Comparison of ENCODE assay signal across 11 cellular contexts in the genomic region with DNA sequence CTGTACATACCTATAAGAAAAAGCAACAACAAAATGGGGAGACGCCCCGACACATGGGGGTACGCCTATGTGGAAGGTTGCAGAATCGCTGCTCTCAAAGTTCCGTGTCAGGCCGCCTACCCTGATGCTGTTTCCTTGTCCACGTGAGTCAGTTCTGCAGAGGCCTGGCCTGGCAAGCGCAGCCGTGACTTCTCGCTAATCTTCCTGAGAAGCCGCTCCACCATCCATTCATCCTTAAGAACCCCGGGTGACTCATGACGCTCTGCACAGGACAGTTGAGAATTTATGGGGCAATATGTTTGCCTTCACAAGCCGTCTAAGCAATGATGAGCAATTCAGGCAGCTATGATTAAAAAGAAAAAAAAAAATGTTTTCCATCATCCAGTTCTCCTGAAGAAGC.
DNase-seq lines count a peak whose midpoint lies in the region; ATAC-seq and TF ChIP-seq lines count a peak whose summit lies in the region.
"Had no signal": no experiment of that assay in that cellular context is flagged by ENCODE, and none has a peak within 500 bp of the region (broad histone marks: within the 10 kb centered on the region; RNA-seq: fewer than 3 reads in every experiment).

No MANE protein-coding gene starts in this region.

- ATAC-seq in omental fat pad (ENCODE audit: low FRiP score) (peak; percentile 94), GM21515 (IDR thresholded peaks at IDR 0.05; ENCODE audit: unreplicated experiment) (no peak)

- peak overlapping the region; percentile 73 for H3K27ac Mint-ChIP-seq in chondrocyte (ENCODE audit: unreplicated experiment)

- DNase-seq in Caki2 (ENCODE audit: low read depth) (peak; percentile 94), chondrocyte (ENCODE audit: low spot score) (no peak), omental fat pad (ENCODE audit: low spot score) (no peak), midbrain (lab: John Stamatoyannopoulos, UW) (no peak), superior temporal gyrus (ENCODE audit: extremely low spot score) (no peak)
- no peak for DNase-seq in stimulated activated naive CD4-positive, alpha-beta T cell treated with Interleukin-2 at 50 U/mL for 16 hours (lab: John Stamatoyannopoulos, UW)
- DNase-seq: DND-41, NCI-H1930 had no signal

- peak; percentile 31; the same call in 1 of the 2 replicates for TF ChIP-seq EP300 in Ishikawa (IDR thresholded peaks at IDR 0.05; ENCODE audit: borderline replicate concordance)

- H3K27me3 Mint-ChIP-seq in chondrocyte (ENCODE audit: low read depth) = no peaks in the 10 kb centered on the region

- TF ChIP-seq RAD21 in Ishikawa (IDR thresholded peaks at IDR 0.05; ENCODE audit: low read depth) = no peak

- H3K4me1 Mint-ChIP-seq in chondrocyte (ENCODE audit: low read depth) = peaks cover 33% of the 10 kb centered on the region
- H3K4me1 Mint-ChIP-seq: neural crest cell had no signal

- H3K36me3 Mint-ChIP-seq in chondrocyte (ENCODE audit: low read depth) = no peaks in the 10 kb centered on the region

- no peak overlapping the region for H3K4me3 Mint-ChIP-seq in chondrocyte (ENCODE audit: unreplicated experiment)
- H3K4me3 Mint-ChIP-seq: neural crest cell had no signal

- TF ChIP-seq CTCF in chondrocyte (IDR thresholded peaks at IDR 0.05) = no peak
- TF ChIP-seq CTCF in omental fat pad (IDR thresholded peaks at IDR 0.05) = no peak

- in situ Hi-C loops in Caki2 (cut with HindIII; ENCODE audit: low pct_unique_long_range_greater_than_20kb, low sequenced_read_pairs) = no loop called here

- peaks cover 3% of the 10 kb centered on the region for H3K9me3 Mint-ChIP-seq in chondrocyte (ENCODE audit: low read depth)

TF ChIP-seq in Ishikawa, 13 proteins besides CTCF, POLR2A, EP300 and RAD21:
- TF ChIP-seq EGR1 (IDR thresholded peaks at IDR 0.05) = no peak
- no peak for TF ChIP-seq CREB1 (IDR thresholded peaks at IDR 0.05; ENCODE audit: low read depth)
- peak; percentile 45; the same call in 1 of the 2 replicates for TF ChIP-seq NFIC (IDR thresholded peaks at IDR 0.05)
- TF ChIP-seq, protein P1, sequence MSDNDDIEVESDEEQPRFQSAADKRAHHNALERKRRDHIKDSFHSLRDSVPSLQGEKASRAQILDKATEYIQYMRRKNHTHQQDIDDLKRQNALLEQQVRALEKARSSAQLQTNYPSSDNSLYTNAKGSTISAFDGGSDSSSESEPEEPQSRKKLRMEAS (IDR thresholded peaks at IDR 0.05) = 0 out of 2 replicates have a peak, but pooled peaks have one; percentile 20
- TF ChIP-seq FOXM1 (IDR thresholded peaks at IDR 0.05; ENCODE audit: borderline replicate concordance, low read depth) = no peak
- TF ChIP-seq, protein P2, sequence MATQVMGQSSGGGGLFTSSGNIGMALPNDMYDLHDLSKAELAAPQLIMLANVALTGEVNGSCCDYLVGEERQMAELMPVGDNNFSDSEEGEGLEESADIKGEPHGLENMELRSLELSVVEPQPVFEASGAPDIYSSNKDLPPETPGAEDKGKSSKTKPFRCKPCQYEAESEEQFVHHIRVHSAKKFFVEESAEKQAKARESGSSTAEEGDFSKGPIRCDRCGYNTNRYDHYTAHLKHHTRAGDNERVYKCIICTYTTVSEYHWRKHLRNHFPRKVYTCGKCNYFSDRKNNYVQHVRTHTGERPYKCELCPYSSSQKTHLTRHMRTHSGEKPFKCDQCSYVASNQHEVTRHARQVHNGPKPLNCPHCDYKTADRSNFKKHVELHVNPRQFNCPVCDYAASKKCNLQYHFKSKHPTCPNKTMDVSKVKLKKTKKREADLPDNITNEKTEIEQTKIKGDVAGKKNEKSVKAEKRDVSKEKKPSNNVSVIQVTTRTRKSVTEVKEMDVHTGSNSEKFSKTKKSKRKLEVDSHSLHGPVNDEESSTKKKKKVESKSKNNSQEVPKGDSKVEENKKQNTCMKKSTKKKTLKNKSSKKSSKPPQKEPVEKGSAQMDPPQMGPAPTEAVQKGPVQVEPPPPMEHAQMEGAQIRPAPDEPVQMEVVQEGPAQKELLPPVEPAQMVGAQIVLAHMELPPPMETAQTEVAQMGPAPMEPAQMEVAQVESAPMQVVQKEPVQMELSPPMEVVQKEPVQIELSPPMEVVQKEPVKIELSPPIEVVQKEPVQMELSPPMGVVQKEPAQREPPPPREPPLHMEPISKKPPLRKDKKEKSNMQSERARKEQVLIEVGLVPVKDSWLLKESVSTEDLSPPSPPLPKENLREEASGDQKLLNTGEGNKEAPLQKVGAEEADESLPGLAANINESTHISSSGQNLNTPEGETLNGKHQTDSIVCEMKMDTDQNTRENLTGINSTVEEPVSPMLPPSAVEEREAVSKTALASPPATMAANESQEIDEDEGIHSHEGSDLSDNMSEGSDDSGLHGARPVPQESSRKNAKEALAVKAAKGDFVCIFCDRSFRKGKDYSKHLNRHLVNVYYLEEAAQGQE (IDR thresholded peaks at IDR 0.05; ENCODE audit: low read depth) = no peak
- no peak for TF ChIP-seq TEAD4 (IDR thresholded peaks at IDR 0.05)
- TF ChIP-seq, protein P3, sequence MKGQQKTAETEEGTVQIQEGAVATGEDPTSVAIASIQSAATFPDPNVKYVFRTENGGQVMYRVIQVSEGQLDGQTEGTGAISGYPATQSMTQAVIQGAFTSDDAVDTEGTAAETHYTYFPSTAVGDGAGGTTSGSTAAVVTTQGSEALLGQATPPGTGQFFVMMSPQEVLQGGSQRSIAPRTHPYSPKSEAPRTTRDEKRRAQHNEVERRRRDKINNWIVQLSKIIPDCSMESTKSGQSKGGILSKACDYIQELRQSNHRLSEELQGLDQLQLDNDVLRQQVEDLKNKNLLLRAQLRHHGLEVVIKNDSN (IDR thresholded peaks at IDR 0.05) = no peak
- TF ChIP-seq YY1 (IDR thresholded peaks at IDR 0.05; ENCODE audit: low read depth) = no peak
- TF ChIP-seq TAF1 (IDR thresholded peaks at IDR 0.05; ENCODE audit: low read depth) = no peak
- TF ChIP-seq CEBPB (IDR thresholded peaks at IDR 0.05) = no peak
- no peak for TF ChIP-seq TCF12 (IDR thresholded peaks at IDR 0.05; ENCODE audit: low read depth)
